18 cellular contexts compared by ENCODE assay signal in genomic region chr17:56481654-56482053, GRCh38.
DNase-seq lines count a peak whose midpoint lies in the region; ATAC-seq and TF ChIP-seq lines count a peak whose summit lies in the region.
"Had no signal": no experiment of that assay in that cellular context is flagged by ENCODE, and none has a peak within 500 bp of the region (broad histone marks: within the 10 kb centered on the region; RNA-seq: fewer than 3 reads in every experiment).

No MANE protein-coding gene starts in this region.

- H3K27ac Mint-ChIP-seq in progenitor cell of endocrine pancreas: no peak overlapping the region
- H3K27ac Mint-ChIP-seq: CD4-positive, alpha-beta T cell; H9 had no signal

- H2BK5ac ChIP-seq in IMR-90 (ENCODE audit: low read depth, low read length, poor library complexity, severe bottlenecking): no peak overlapping the region

- H2AK9ac ChIP-seq in IMR-90 (replicated peaks; ENCODE audit: low read depth, low read length, poor library complexity): no peak overlapping the region

- no TSS peak for BruUV-seq in IMR-90 (replicated peaks; lab: Mats Ljungman, UMichigan)

- peaks cover 22% of the 10 kb centered on the region for H3K27me3 Mint-ChIP-seq in progenitor cell of endocrine pancreas

- CTCF ChIA-PET in IMR-90 (lab: Yijun Ruan, JAX): no interaction called here

- in situ Hi-C loops in IMR-90 (cut with MboI; ENCODE audit: low sequenced_read_pairs): no loop called here

- no peaks in the 10 kb centered on the region for H3K36me3 Mint-ChIP-seq in progenitor cell of endocrine pancreas (ENCODE audit: insufficient read depth)

- H3K27ac ChIP-seq in IMR-90 (ENCODE audit: insufficient read depth, low read length) (no peak overlapping the region), psoas muscle (no peak overlapping the region)
- H3K27ac ChIP-seq: 22Rv1, A549, C4-2B had no signal

- H4K5ac ChIP-seq in IMR-90 (ENCODE audit: low read depth, low read length): no peak overlapping the region

- H3K23ac ChIP-seq in IMR-90 (ENCODE audit: low read depth, low read length): no peak overlapping the region

- H2BK20ac ChIP-seq in IMR-90 (ENCODE audit: low read depth, low read length): no peak overlapping the region

- no peak overlapping the region for H3K4me2 ChIP-seq in IMR-90 (ENCODE audit: low read depth, low read length)
- H3K4me2 ChIP-seq: A549 had no signal

- no peaks in the 10 kb centered on the region for H3K9me3 Mint-ChIP-seq in progenitor cell of endocrine pancreas (ENCODE audit: low read depth)
- H3K9me3 Mint-ChIP-seq: CD4-positive, alpha-beta T cell; H9 had no signal

- DNase-seq in DMS53 (lab: John Stamatoyannopoulos, UW) (peak; percentile 2), DMS53 treated with DMSO at 0.1 percent for 48 hours (lab: John Stamatoyannopoulos, UW; ENCODE audit: unreplicated experiment) (no peak), IMR-90 (peak; percentile 7), NCI-H524 treated with DMSO at 0.1 percent for 48 hours (lab: John Stamatoyannopoulos, UW) (peak; percentile 60), psoas muscle (no peak), retina (no peak), progenitor cell of endocrine pancreas (ENCODE audit: low spot score, unreplicated experiment) (no peak), NAMALWA (ENCODE audit: low spot score) (no peak)
- DNase-seq: AML-193; Caco-2; CD4-positive, alpha-beta T cell; DMS79 treated with DMSO at 0.1 percent for 48 hours; GF-D8; H9 had no signal

- H2BK120ac ChIP-seq in IMR-90 (ENCODE audit: low read depth, low read length): no peak overlapping the region

- H3K4me3 ChIP-seq in IMR-90 (ENCODE audit: insufficient read depth, low read depth, low read length) (no peak overlapping the region), psoas muscle (no peak overlapping the region)
- H3K4me3 ChIP-seq: A549 had no signal

- no peak overlapping the region for H3K4me3 Mint-ChIP-seq in progenitor cell of endocrine pancreas (ENCODE audit: low read depth)
- H3K4me3 Mint-ChIP-seq: CD4-positive, alpha-beta T cell; H9 had no signal

- H3K27me3 ChIP-seq in IMR-90 (ENCODE audit: control insufficient read depth, insufficient read depth, low read length) (no peaks in the 10 kb centered on the region; the same call in 1 of the 2 replicates), psoas muscle (ENCODE audit: insufficient read depth in 3 of 3, low read length in 2 of 3) (no peaks in the 10 kb centered on the region)

- no peak overlapping the region for H3K56ac ChIP-seq in IMR-90 (ENCODE audit: extremely low read depth, insufficient read depth, low read length)

- TF ChIP-seq POLR2A in IMR-90 (IDR thresholded peaks at IDR 0.05; ENCODE audit: low read depth, low read length): no peak

- H3K4me1 Mint-ChIP-seq in progenitor cell of endocrine pancreas (ENCODE audit: low read depth): no peaks in the 10 kb centered on the region

- no peaks in the 10 kb centered on the region for H3K9me1 ChIP-seq in IMR-90 (ENCODE audit: insufficient read depth, low read length)

- no peak overlapping the region for H3K14ac ChIP-seq in IMR-90 (replicated peaks; ENCODE audit: low read depth, low read length)

- ATAC-seq in IMR-90 (ENCODE audit: low read depth): peak; percentile 35; the same call in 1 of the 2 replicates
- peak; percentile 72 to 94 (median 90) for ATAC-seq in psoas muscle
- ATAC-seq: A549, HepG2 had no signal

- no peak overlapping the region for H3K4ac ChIP-seq in IMR-90 (ENCODE audit: low read depth, low read length)

- 89% methylated on average over 2 of the region's 5 CpGs; no CpG with 5 or more reads in 1 of the 2 experiments for WGBS in IMR-90 (ENCODE audit: extremely low coverage in 2 of 2, insufficient read length in 1 of 2), 2 experiments
- WGBS in psoas muscle, 3 donors: 36 to 45% (median 43%) methylated on average over 5 of the region's 5 CpGs

- dilution Hi-C loops in IMR-90 (cut with HindIII; ENCODE audit: low sequenced_read_pairs, unreplicated experiment): no loop called here

- H3K18ac ChIP-seq in IMR-90 (ENCODE audit: low read depth, low read length): no peak overlapping the region

- H3K9me3 ChIP-seq in IMR-90 (ENCODE audit: control insufficient read depth, insufficient read depth, low read length) (no peaks in the 10 kb centered on the region), psoas muscle (no peaks in the 10 kb centered on the region)
- H3K9me3 ChIP-seq: A549, Caco-2 had no signal

- no peaks in the 10 kb centered on the region for H4K20me1 ChIP-seq in IMR-90 (ENCODE audit: insufficient read depth, low read length)

- no peaks in the 10 kb centered on the region for H3K36me3 ChIP-seq in IMR-90 (ENCODE audit: control insufficient read depth, insufficient read depth, low read length)
- no peaks in the 10 kb centered on the region for H3K36me3 ChIP-seq in psoas muscle (ENCODE audit: insufficient read depth in 1 of 2, low read depth in 1 of 2)

- no peak overlapping the region for H4K91ac ChIP-seq in IMR-90 (ENCODE audit: insufficient read depth, low read depth, low read length)

- H2AFZ ChIP-seq in IMR-90 (replicated peaks; ENCODE audit: low read length, poor library complexity): no peak overlapping the region

- H2AK5ac ChIP-seq in IMR-90 (ENCODE audit: low read depth, low read length): no peak overlapping the region

- no peak overlapping the region for H2BK15ac ChIP-seq in IMR-90 (ENCODE audit: low read depth, low read length)

- H3K9ac ChIP-seq in IMR-90 (ENCODE audit: low read depth, low read length): no peak overlapping the region

- TF ChIP-seq CTCF in IMR-90 (conservative IDR thresholded peaks at IDR 0.05; ENCODE audit: low read depth, low read length) (no peak), psoas muscle (IDR thresholded peaks at IDR 0.05) (no peak), progenitor cell of endocrine pancreas (IDR thresholded peaks at IDR 0.05; ENCODE audit: unreplicated experiment) (no peak)

- TF ChIP-seq RAD21 in IMR-90 (IDR thresholded peaks at IDR 0.05; ENCODE audit: low read length): no peak

- no peak overlapping the region for H4K8ac ChIP-seq in IMR-90 (ENCODE audit: low read depth in 2 of 2, low read length in 2 of 2)

- H3K79me1 ChIP-seq in IMR-90 (ENCODE audit: low read depth in 1 of 2, low read length in 2 of 2): no peaks in the 10 kb centered on the region

- intact Hi-C loops in IMR-90 (cut with micrococcal nuclease): no loop called here
- intact Hi-C loops in psoas muscle (cut with DNase I): no loop called here

- POLR2A ChIA-PET in IMR-90 (lab: Charles Lee; ENCODE audit: unreplicated experiment): no interaction called here

- H3K4me1 ChIP-seq in IMR-90 (ENCODE audit: control insufficient read depth, insufficient read depth, low read length): no peaks in the 10 kb centered on the region
- peaks cover 7% of the 10 kb centered on the region for H3K4me1 ChIP-seq in psoas muscle
- H3K4me1 ChIP-seq: A549, Caco-2 had no signal

TF ChIP-seq in IMR-90, 13 proteins besides CTCF, POLR2A, EP300 and RAD21:
- TF ChIP-seq CHD1 (IDR thresholded peaks at IDR 0.05; ENCODE audit: low read depth, low read length) (no peak), RCOR1 (IDR thresholded peaks at IDR 0.05; ENCODE audit: insufficient replicate concordance, low read length) (no peak)

Comparison
In these comparisons a context has a peak if more than half of its experiments do, and no peak if none do; other contexts are left out.
1. DNase-seq: peak in DMS53 (single experiment), IMR-90 (single experiment) and NCI-H524 treated with DMSO at 0.1 percent for 48 hours (single experiment); none in DMS53 treated with DMSO at 0.1 percent for 48 hours (single experiment), psoas muscle (0 of 2), retina (single experiment), progenitor cell of endocrine pancreas (single experiment) and NAMALWA (single experiment).